In genomic region chr2:17735864-17736263, GRCh38 we compare ENCODE assay signal across 19 cellular contexts. TPM values are rescaled to one million over a fixed set of nuclear protein-coding genes. Genes with fewer than 3 reads are reported as not detected.
DNase-seq lines count a peak whose midpoint lies in the region; ATAC-seq, FAIRE-seq and TF ChIP-seq lines count a peak whose summit lies in the region.
"Had no signal": no experiment of that assay in that cellular context is flagged by ENCODE, and none has a peak within 500 bp of the region (broad histone marks: within the 10 kb centered on the region; RNA-seq: fewer than 3 reads in every experiment).

No MANE protein-coding gene starts in this region.

- BruUV-seq in HepG2 (replicated peaks; lab: Mats Ljungman, UMichigan) (no TSS peak), K562 (replicated peaks; lab: Mats Ljungman, UMichigan) (no TSS peak)

- H2AFZ ChIP-seq in HepG2 (ENCODE audit: low read length) = no peak overlapping the region
- no peak overlapping the region for H2AFZ ChIP-seq in K562 (ENCODE audit: low read depth, low read length)

- no peaks in the 10 kb centered on the region for H3K27me3 ChIP-seq in HepG2 (ENCODE audit: control insufficient read depth in 1 of 2, insufficient read depth in 2 of 2, low read length in 2 of 2)
- H3K27me3 ChIP-seq in right lobe of liver = no peaks in the 10 kb centered on the region
- H3K27me3 ChIP-seq in K562 (ENCODE audit: control insufficient read depth in 2 of 2, insufficient read depth in 2 of 2, low read length in 2 of 2) = no peaks in the 10 kb centered on the region
- H3K27me3 ChIP-seq: BLaER1 treated with 17β-estradiol and CSF1 and Interleukin-3, amounts not matched to agents 10 nM and 100 nM had no signal

- H3K9me1 ChIP-seq in K562 (ENCODE audit: control insufficient read depth, insufficient read depth, low read length) = no peaks in the 10 kb centered on the region

- H3K4me3 Mint-ChIP-seq in nephron progenitor cell (no peak overlapping the region), natural killer cell (no peak overlapping the region)
- H3K4me3 Mint-ChIP-seq: CD8-positive, alpha-beta T cell had no signal

- TF ChIP-seq EP300 in HepG2 (IDR thresholded peaks at IDR 0.05; ENCODE audit: low read depth in 2 of 2, low read length in 2 of 2) (no peak), HepG2 (CRISPR knock-in tag; IDR thresholded peaks at IDR 0.05; ENCODE audit: borderline replicate concordance) (no peak), K562 (IDR thresholded peaks at IDR 0.05; ENCODE audit: low read length) (no peak)

- DNase-seq in HepG2 (ENCODE audit: low spot score) (no peak), right lobe of liver (no peak), K562 (ENCODE audit: extremely low read depth in 1 of 4, low spot score in 3 of 4) (no peak), nephron progenitor cell (no peak), DMS114 treated with DMSO at 0.1 percent for 48 hours (lab: John Stamatoyannopoulos, UW; ENCODE audit: unreplicated experiment) (no peak), NCI-H128 (lab: John Stamatoyannopoulos, UW; ENCODE audit: unreplicated experiment) (no peak), natural killer cell (no peak), OCI-M1 (lab: John Stamatoyannopoulos, UW) (no peak)
- DNase-seq: Calu3; CD8-positive, alpha-beta T cell; DMS53; DND-41; EL; GOT3; H7 had no signal

- in situ Hi-C loops in HepG2 (cut with HindIII; ENCODE audit: extremely low pct_ligation_motif_present, low pct_unique_long_range_greater_than_20kb) (no loop called here), K562 (cut with MboI) (no loop called here)

- peaks cover 78% of the 10 kb centered on the region for H3K36me3 Mint-ChIP-seq in nephron progenitor cell (ENCODE audit: low read depth)
- H3K36me3 Mint-ChIP-seq in natural killer cell = peaks cover 19% of the 10 kb centered on the region

- CTCF ChIA-PET in HepG2 (lab: Yijun Ruan, JAX; ENCODE audit: low intra/inter-chr PET ratio, low total read pairs) = no interaction called here
- CTCF ChIA-PET in K562 (lab: Yijun Ruan, JAX; ENCODE audit: low intra/inter-chr PET ratio) = no interaction called here

- intact Hi-C loops in HepG2 (cut with micrococcal nuclease; ENCODE audit: unreplicated experiment) = no loop called here
- intact Hi-C loops in right lobe of liver (cut with DNase I) = no loop called here
- intact Hi-C loops in K562 (cut with micrococcal nuclease) = no loop called here
- intact Hi-C loops in natural killer cell (cut with micrococcal nuclease) = no loop called here

- H3K27ac ChIP-seq in HepG2 (ENCODE audit: extremely low read length, insufficient read depth, low read length) (no peak overlapping the region), right lobe of liver (no peak overlapping the region), K562 (ENCODE audit: extremely low read depth, low read depth, low read length) (no peak overlapping the region)
- H3K27ac ChIP-seq: 22Rv1; BLaER1 treated with 17β-estradiol and CSF1 and Interleukin-3, amounts not matched to agents 10 nM and 100 nM had no signal

- no peaks in the 10 kb centered on the region for H3K4me1 ChIP-seq in HepG2 (ENCODE audit: insufficient read depth, low read length)
- no peaks in the 10 kb centered on the region for H3K4me1 ChIP-seq in right lobe of liver
- no peaks in the 10 kb centered on the region for H3K4me1 ChIP-seq in K562 (replicated peaks in 1 of 2; ENCODE audit: control insufficient read depth in 2 of 2, insufficient read depth in 2 of 2, low read length in 2 of 2)

- no peak for TF ChIP-seq CTCF in HepG2 (CRISPR knock-in tag; IDR thresholded peaks at IDR 0.05)
- no peak for TF ChIP-seq CTCF in right lobe of liver (IDR thresholded peaks at IDR 0.05)
- no peak for TF ChIP-seq CTCF in K562 (IDR thresholded peaks at IDR 0.05 in 2 of 3, conservative IDR thresholded peaks at IDR 0.05 in 1 of 3; ENCODE audit: insufficient read depth in 2 of 3, low read depth in 1 of 3, low read length in 3 of 3)
- no peak for TF ChIP-seq CTCF in nephron progenitor cell (IDR thresholded peaks at IDR 0.05)
- TF ChIP-seq CTCF in natural killer cell (IDR thresholded peaks at IDR 0.05) = no peak

- H4K20me1 ChIP-seq in HepG2 (ENCODE audit: insufficient read depth, low read length) (no peaks in the 10 kb centered on the region), K562 (replicated peaks; ENCODE audit: control insufficient read depth, insufficient read depth, low read length) (no peaks in the 10 kb centered on the region)

- ATAC-seq in HepG2 (no peak), right lobe of liver (no peak), K562 (no peak), natural killer cell (no peak)
- ATAC-seq: CD8-positive, alpha-beta T cell; GM12878; HCT116 had no signal

- no peak for TF ChIP-seq POLR2A in HepG2 (IDR thresholded peaks at IDR 0.05; ENCODE audit: insufficient read depth in 1 of 2, low read depth in 2 of 2, low read length in 2 of 2)
- no peak for TF ChIP-seq POLR2A in right lobe of liver (IDR thresholded peaks at IDR 0.05)
- no peak for TF ChIP-seq POLR2A in K562 (conservative IDR thresholded peaks at IDR 0.05)

- H3K9me3 Mint-ChIP-seq in nephron progenitor cell (no peaks in the 10 kb centered on the region), natural killer cell (no peaks in the 10 kb centered on the region)
- H3K9me3 Mint-ChIP-seq: CD8-positive, alpha-beta T cell had no signal

- peak overlapping the region; percentile 66 for H3K27ac Mint-ChIP-seq in nephron progenitor cell
- no peak overlapping the region for H3K27ac Mint-ChIP-seq in natural killer cell
- H3K27ac Mint-ChIP-seq: CD8-positive, alpha-beta T cell had no signal

- no peak for FAIRE-seq in HepG2 (lab: Jason Lieb, UNC)
- no peak for FAIRE-seq in K562 (lab: Jason Lieb, UNC)
- FAIRE-seq: GM12878 had no signal

- 95% methylated on average over 2 of the region's 2 CpGs for WGBS in HepG2 (ENCODE audit: low lambda C conversion rate)
- WGBS in right lobe of liver (ENCODE audit: insufficient coverage, low coverage, low lambda C conversion rate, missing lambda C conversion rate) = 96% methylated on average over 2 of the region's 2 CpGs
- WGBS in K562 (ENCODE audit: insufficient coverage, low coverage, missing lambda C conversion rate) = 93% methylated on average over 2 of the region's 2 CpGs

- H3K4me2 ChIP-seq in HepG2 (ENCODE audit: low read depth, low read length) = no peak overlapping the region
- H3K4me2 ChIP-seq in K562 (ENCODE audit: insufficient read depth, low read length) = no peak overlapping the region
- H3K4me2 ChIP-seq: BLaER1 treated with 17β-estradiol and CSF1 and Interleukin-3, amounts not matched to agents 10 nM and 100 nM had no signal

- no peaks in the 10 kb centered on the region for H3K79me2 ChIP-seq in HepG2 (ENCODE audit: insufficient read depth, low read length)
- H3K79me2 ChIP-seq in K562 (ENCODE audit: control insufficient read depth, insufficient read depth, low read length) = peaks cover 2% of the 10 kb centered on the region; the same call in 1 of the 3 replicates

- H3K36me3 ChIP-seq in HepG2 (replicated peaks in 1 of 2; ENCODE audit: control insufficient read depth in 1 of 2, insufficient read depth in 2 of 2, low read length in 2 of 2) (peaks cover 24 to 67% of the 10 kb centered on the region in 2 experiments), right lobe of liver (peaks cover 0 to 40% (median 8%) of the 10 kb centered on the region in 4 donors), K562 (ENCODE audit: control insufficient read depth, insufficient read depth, low read length) (peaks cover 93% of the 10 kb centered on the region)

- H3K9me3 ChIP-seq in HepG2 (ENCODE audit: low read length) (no peaks in the 10 kb centered on the region), right lobe of liver (no peaks in the 10 kb centered on the region), K562 (replicated peaks; ENCODE audit: control insufficient read depth, insufficient read depth, low read depth, low read length) (no peaks in the 10 kb centered on the region)
- H3K9me3 ChIP-seq: BLaER1 treated with 17β-estradiol and CSF1 and Interleukin-3, amounts not matched to agents 10 nM and 100 nM had no signal

- TF ChIP-seq RAD21 in HepG2 (CRISPR knock-in tag; IDR thresholded peaks at IDR 0.05) (no peak), K562 (CRISPR knock-in tag; conservative IDR thresholded peaks at IDR 0.05 in 1 of 2, IDR thresholded peaks at IDR 0.05 in 1 of 2) (no peak)

- POLR2A ChIA-PET in HepG2 (lab: Yijun Ruan, JAX) (no interaction called here), K562 (lab: Yijun Ruan, JAX) (no interaction called here)

- no peak overlapping the region for H3K9ac ChIP-seq in HepG2 (ENCODE audit: insufficient read depth, low read depth, low read length)
- H3K9ac ChIP-seq in K562 (ENCODE audit: insufficient read depth in 1 of 2, low read depth in 2 of 2, low read length in 2 of 2) = no peak overlapping the region
- H3K9ac ChIP-seq: BLaER1 treated with 17β-estradiol and CSF1 and Interleukin-3, amounts not matched to agents 10 nM and 100 nM had no signal

- H3K4me3 ChIP-seq in HepG2 (replicated peaks in 1 of 3; ENCODE audit: insufficient read depth in 1 of 3, low read depth in 2 of 3, low read length in 3 of 3) = no peak overlapping the region
- H3K4me3 ChIP-seq in right lobe of liver = no peak overlapping the region
- H3K4me3 ChIP-seq in K562 = no peak overlapping the region
- H3K4me3 ChIP-seq: BLaER1 treated with 17β-estradiol and CSF1 and Interleukin-3, amounts not matched to agents 10 nM and 100 nM; GM12878 had no signal

- H3K27me3 Mint-ChIP-seq in nephron progenitor cell (ENCODE audit: low read depth, poor library complexity) (no peaks in the 10 kb centered on the region), natural killer cell (ENCODE audit: low read depth in 2 of 2) (no peaks in the 10 kb centered on the region)

- H3K4me1 Mint-ChIP-seq in nephron progenitor cell = peaks cover 2% of the 10 kb centered on the region
- peaks cover 0 to 2% of the 10 kb centered on the region in 2 donors for H3K4me1 Mint-ChIP-seq in natural killer cell

RNA-seq across cellular contexts. Expression of gene SMC6, which starts 17.7 kb away (rescaled TPM):
- 55.3 and 69.4 TPM in 2 replicates for total RNA-seq in HepG2 (2016; rRNA removed; fragmentation: Illumina TruSeq; extraction: Trizol)
- total RNA-seq in HepG2 (2016; cell fraction: cytosol; rRNA removed; fragmentation: Illumina TruSeq; extraction: Trizol; ENCODE audit: low read depth) = 14.4 and 14.5 TPM in 2 replicates
- total RNA-seq in HepG2 (2016; cell fraction: insoluble cytoplasmic fraction; rRNA removed; fragmentation: Illumina TruSeq; extraction: Trizol) = 52.1 and 68.7 TPM in 2 replicates
- 26.1 and 32.5 TPM in 2 replicates for total RNA-seq in HepG2 (2016; cell fraction: membrane; rRNA removed; fragmentation: Illumina TruSeq; extraction: Trizol)
- 75.8 and 81.7 TPM in 2 replicates for total RNA-seq in HepG2 (2016; cell fraction: nucleus; rRNA removed; fragmentation: Illumina TruSeq; extraction: Trizol)
- polyA plus RNA-seq in HepG2 (2011; rRNA removed) = 15.2 and 18.9 TPM in 2 replicates
- 4.3 and 5.9 TPM in 2 replicates for polyA plus RNA-seq in HepG2 (2011; cell fraction: cytosol; rRNA removed)
- 26.5 and 26.6 TPM in 2 replicates for polyA plus RNA-seq in HepG2 (2011; cell fraction: nucleus; rRNA removed)
- polyA plus RNA-seq in HepG2 (2012) = 20.2 and 23.1 TPM in 2 replicates
- polyA plus RNA-seq in HepG2 (2016; cell fraction: cytosol; fragmentation: Illumina TruSeq; extraction: Trizol; ENCODE audit: low read depth) = 1.1 and 1.3 TPM in 2 replicates
- polyA plus RNA-seq in HepG2 (2016; cell fraction: insoluble cytoplasmic fraction; fragmentation: Illumina TruSeq; extraction: Trizol; ENCODE audit: low read depth) = 48.7 and 51.1 TPM in 2 replicates
- 3.5 and 3.7 TPM in 2 replicates for polyA plus RNA-seq in HepG2 (2016; cell fraction: membrane; fragmentation: Illumina TruSeq; extraction: Trizol; ENCODE audit: low read depth)
- 95.1 and 101 TPM in 2 replicates for polyA plus RNA-seq in HepG2 (2016; cell fraction: nucleus; fragmentation: Illumina TruSeq; extraction: Trizol; ENCODE audit: insufficient read depth, low read depth)
- 11.0 and 14.6 TPM in 2 replicates for polyA minus RNA-seq in HepG2 (2011; rRNA and poly(A)+ RNA removed; ENCODE audit: low replicate concordance)
- 13.0 and 15.1 TPM in 2 replicates for polyA minus RNA-seq in HepG2 (2011; cell fraction: cytosol; rRNA and poly(A)+ RNA removed)
- 65.0 and 69.2 TPM in 2 replicates for polyA minus RNA-seq in HepG2 (2011; cell fraction: nucleus; rRNA and poly(A)+ RNA removed)
- total RNA-seq in right lobe of liver = 10 to 100 TPM in 3 of 6 experiments, 1 to 10 TPM in 3; 8.1 to 14.4 (median 10.2) TPM
- 22.2 and 131 TPM in 2 replicates for total RNA-seq in K562 (2011; cell fraction: chromatin; rRNA removed; ENCODE audit: low replicate concordance)
- total RNA-seq in K562 (2011; cell fraction: nucleolus; rRNA removed) = 10.0 and 22.6 TPM in 2 replicates
- 41.6 and 60.6 TPM in 2 replicates for total RNA-seq in K562 (2011; cell fraction: nucleoplasm; rRNA removed)
- total RNA-seq in K562 (2014; rRNA removed) = 38.4 and 42.9 TPM in 2 replicates
- total RNA-seq in K562 (2014; rRNA removed; fragmentation: Illumina TruSeq; extraction: Trizol) = 71.1 and 84.3 TPM in 2 replicates
- total RNA-seq in K562 (2015; rRNA removed; fragmentation: Illumina TruSeq; extraction: Trizol) = 68.5 and 75.9 TPM in 2 replicates
- total RNA-seq in K562 (2021) = 46.6 and 51.5 TPM in 2 replicates
- 34.3 and 47.7 TPM in 2 replicates for polyA plus RNA-seq in K562 (2011; rRNA removed)
- 5.4 and 9.5 TPM in 2 replicates for polyA plus RNA-seq in K562 (2011; cell fraction: cytosol; rRNA removed)
- 29.0 and 39.5 TPM in 2 replicates for polyA plus RNA-seq in K562 (2011; cell fraction: nucleus; rRNA removed)
- polyA plus RNA-seq in K562 (2012) = 26.0 and 28.2 TPM in 2 replicates
- polyA plus RNA-seq in K562 (2014; fragmentation: Illumina TruSeq; extraction: Trizol) = 41.8 and 55.6 TPM in 2 replicates
- polyA plus RNA-seq in K562 (2014; fragmentation: Nextera tagmentation; extraction: Ambion mirVana) = 10 to 100 TPM; 14.2 to 18.5 TPM
- polyA plus RNA-seq in K562 (2014; rRNA removed) = 41.1 and 44.1 TPM in 2 replicates
- 87.7 and 95.2 TPM in 2 replicates for polyA minus RNA-seq in K562 (2011; rRNA and poly(A)+ RNA removed)
- polyA minus RNA-seq in K562 (2011; cell fraction: cytosol; rRNA and poly(A)+ RNA removed) = 15.2 and 27.7 TPM in 2 replicates
- polyA minus RNA-seq in K562 (2011; cell fraction: nucleus; rRNA and poly(A)+ RNA removed) = 34.5 and 60.3 TPM in 2 replicates
- total RNA-seq in natural killer cell = 10 to 100 TPM; 14.0 to 22.3 (median 20.6) TPM

RNA-seq across cellular contexts. Expression of gene GEN1, which starts 18.1 kb away (rescaled TPM):
- total RNA-seq in HepG2 (2016; rRNA removed; fragmentation: Illumina TruSeq; extraction: Trizol) (26.6 and 27.1 TPM in 2 replicates), right lobe of liver (10 to 100 TPM in 1 of 6 experiments, 1 to 10 TPM in 5; 6.0 to 15.6 (median 6.5) TPM), K562 (2014; rRNA removed) (17.7 and 21.4 TPM in 2 replicates), K562 (2014; rRNA removed; fragmentation: Illumina TruSeq; extraction: Trizol) (32.6 and 38.2 TPM in 2 replicates), K562 (2015; rRNA removed; fragmentation: Illumina TruSeq; extraction: Trizol) (34.0 and 36.8 TPM in 2 replicates), K562 (2021) (28.2 and 29.7 TPM in 2 replicates), natural killer cell (10 to 100 TPM; 11.1 to 19.0 (median 17.3) TPM)
- total RNA-seq in HepG2 (2016; cell fraction: cytosol; rRNA removed; fragmentation: Illumina TruSeq; extraction: Trizol; ENCODE audit: low read depth) = 6.3 and 9.4 TPM in 2 replicates
- total RNA-seq in HepG2 (2016; cell fraction: insoluble cytoplasmic fraction; rRNA removed; fragmentation: Illumina TruSeq; extraction: Trizol) = 24.5 and 28.9 TPM in 2 replicates
- 8.2 and 8.3 TPM in 2 replicates for total RNA-seq in HepG2 (2016; cell fraction: membrane; rRNA removed; fragmentation: Illumina TruSeq; extraction: Trizol)
- 58.4 and 73.8 TPM in 2 replicates for total RNA-seq in HepG2 (2016; cell fraction: nucleus; rRNA removed; fragmentation: Illumina TruSeq; extraction: Trizol)
- polyA plus RNA-seq in HepG2 (2011; rRNA removed) (5.1 and 9.9 TPM in 2 replicates), K562 (2011; rRNA removed) (28.6 and 39.7 TPM in 2 replicates), K562 (2014; fragmentation: Illumina TruSeq; extraction: Trizol) (24.1 and 24.5 TPM in 2 replicates), K562 (2014; fragmentation: Nextera tagmentation; extraction: Ambion mirVana) (10 to 100 TPM in 1 of 2 experiments, 1 to 10 TPM in 1; 8.6 to 12.4 TPM), K562 (2014; rRNA removed) (16.5 and 21.6 TPM in 2 replicates)
- 1.2 and 2.0 TPM in 2 replicates for polyA plus RNA-seq in HepG2 (2011; cell fraction: cytosol; rRNA removed)
- polyA plus RNA-seq in HepG2 (2011; cell fraction: nucleus; rRNA removed) = 16.1 and 23.1 TPM in 2 replicates
- 3.2 and 7.3 TPM in 2 replicates for polyA plus RNA-seq in HepG2 (2012)
- 0.68 and 1.1 TPM in 2 replicates for polyA plus RNA-seq in HepG2 (2016; cell fraction: cytosol; fragmentation: Illumina TruSeq; extraction: Trizol; ENCODE audit: low read depth)
- 10.0 and 11.1 TPM in 2 replicates for polyA plus RNA-seq in HepG2 (2016; cell fraction: insoluble cytoplasmic fraction; fragmentation: Illumina TruSeq; extraction: Trizol; ENCODE audit: low read depth)
- polyA plus RNA-seq in HepG2 (2016; cell fraction: membrane; fragmentation: Illumina TruSeq; extraction: Trizol; ENCODE audit: low read depth) = 1.7 and 1.9 TPM in 2 replicates
- polyA plus RNA-seq in HepG2 (2016; cell fraction: nucleus; fragmentation: Illumina TruSeq; extraction: Trizol; ENCODE audit: insufficient read depth, low read depth) = 81.4 and 82.6 TPM in 2 replicates
- polyA minus RNA-seq in HepG2 (2011; rRNA and poly(A)+ RNA removed; ENCODE audit: low replicate concordance) = 19.6 and 33.5 TPM in 2 replicates
- 4.2 and 8.8 TPM in 2 replicates for polyA minus RNA-seq in HepG2 (2011; cell fraction: cytosol; rRNA and poly(A)+ RNA removed)
- 96.2 and 125 TPM in 2 replicates for polyA minus RNA-seq in HepG2 (2011; cell fraction: nucleus; rRNA and poly(A)+ RNA removed)
- 54.2 and 126 TPM in 2 replicates for total RNA-seq in K562 (2011; cell fraction: chromatin; rRNA removed; ENCODE audit: low replicate concordance)
- total RNA-seq in K562 (2011; cell fraction: nucleolus; rRNA removed) = 30.7 and 42.2 TPM in 2 replicates
- 75.7 and 127 TPM in 2 replicates for total RNA-seq in K562 (2011; cell fraction: nucleoplasm; rRNA removed)
- 4.4 and 9.8 TPM in 2 replicates for polyA plus RNA-seq in K562 (2011; cell fraction: cytosol; rRNA removed)
- 60.0 and 68.3 TPM in 2 replicates for polyA plus RNA-seq in K562 (2011; cell fraction: nucleus; rRNA removed)
- polyA plus RNA-seq in K562 (2012) = 9.5 and 10.5 TPM in 2 replicates
- polyA minus RNA-seq in K562 (2011; rRNA and poly(A)+ RNA removed) = 73.5 and 79.8 TPM in 2 replicates
- 14.7 and 19.9 TPM in 2 replicates for polyA minus RNA-seq in K562 (2011; cell fraction: cytosol; rRNA and poly(A)+ RNA removed)
- 95.6 and 125 TPM in 2 replicates for polyA minus RNA-seq in K562 (2011; cell fraction: nucleus; rRNA and poly(A)+ RNA removed)

Comparison
In these comparisons a context has a peak if more than half of its experiments do, and no peak if none do; other contexts are left out.
1. Of the 241 proteins assayed by ChIP-seq in both HepG2 and K562: peak only in HepG2: MAFF and MAFK; only in K562: none; in both: none; in neither: 239.